ENCODE assay signal across 8 cellular contexts in the genomic region with DNA sequence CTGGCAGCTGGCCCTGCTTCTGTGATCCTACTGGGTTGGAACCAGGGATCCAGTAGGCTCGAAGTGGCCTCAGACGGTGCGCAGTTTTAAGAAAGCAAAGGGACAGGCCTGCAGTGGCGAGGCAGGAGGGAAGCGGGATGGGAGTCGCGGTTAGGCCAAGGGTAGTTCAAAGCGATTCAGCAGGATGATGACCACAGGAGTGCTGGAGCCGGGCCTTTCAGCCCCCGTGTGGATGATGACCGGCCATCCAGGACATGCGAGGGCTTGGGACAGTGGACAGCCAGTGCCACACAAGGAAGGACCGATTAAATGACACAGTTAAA. TPM values are rescaled to one million over a fixed set of nuclear protein-coding genes. Genes with fewer than 3 reads are reported as not detected.
DNase-seq lines count a peak whose midpoint lies in the region; ATAC-seq and TF ChIP-seq lines count a peak whose summit lies in the region.

No MANE protein-coding gene starts in this region.

- H3K4me3 ChIP-seq in neutrophil (ENCODE audit: low read depth in 1 of 2, low read length in 1 of 2), result peak overlapping the region; percentile 92 to 98

- H3K36me3 ChIP-seq in neutrophil, result no peaks in the 10 kb centered on the region

- H3K27ac ChIP-seq in neutrophil, result peak overlapping the region; percentile 88

- peaks cover 23% of the 10 kb centered on the region for H3K36me3 Mint-ChIP-seq in activated naive CD4-positive, alpha-beta T cell treated with anti-CD3 and anti-CD28 coated beads, Interleukin-2, amount 10 ng/mL, durations not matched to agents 7 days and 5 days
- peaks cover 9% of the 10 kb centered on the region for H3K36me3 Mint-ChIP-seq in activated CD4-positive, alpha-beta memory T cell treated with anti-CD3 and anti-CD28 coated beads, Interleukin-2, amount 10 ng/mL, durations not matched to agents 7 days and 5 days (ENCODE audit: low read depth)

- H3K9me3 ChIP-seq in neutrophil, result no peaks in the 10 kb centered on the region

- H3K4me1 Mint-ChIP-seq in activated naive CD4-positive, alpha-beta T cell treated with anti-CD3 and anti-CD28 coated beads, Interleukin-2, amount 10 ng/mL, durations not matched to agents 7 days and 5 days, result peaks cover 56% of the 10 kb centered on the region
- peaks cover 45% of the 10 kb centered on the region for H3K4me1 Mint-ChIP-seq in activated CD4-positive, alpha-beta memory T cell treated with anti-CD3 and anti-CD28 coated beads, Interleukin-2, amount 10 ng/mL, durations not matched to agents 7 days and 5 days

- no peak for TF ChIP-seq CTCF in neutrophil (IDR thresholded peaks at IDR 0.05)

- CTCF ChIA-PET in activated naive CD4-positive, alpha-beta T cell treated with anti-CD3 and anti-CD28 coated beads, Interleukin-2, amount 10 ng/mL, durations not matched to agents 7 days and 5 days (lab: Charles Lee), result interaction anchor here (1.0 to 6.1 kb wide), 5 partner anchors 17 to 933 kb away, joined by 3 to 84 read pairs (median 24); no protein-coding TSS in a partner anchor
- CTCF ChIA-PET in activated CD4-positive, alpha-beta memory T cell treated with anti-CD3 and anti-CD28 coated beads, Interleukin-2, amount 10 ng/mL, durations not matched to agents 7 days and 5 days (lab: Charles Lee), result interaction anchor here (1.9 to 9.1 kb wide), 7 partner anchors 18 to 913 kb away, joined by 9 to 131 read pairs (median 20); partner anchors contain the start of gene TRIM13

- ATAC-seq in HG03354 (IDR thresholded peaks at IDR 0.05; ENCODE audit: poor library complexity, severe bottlenecking, unreplicated experiment), result no peak

- H3K27ac Mint-ChIP-seq in activated naive CD4-positive, alpha-beta T cell treated with anti-CD3 and anti-CD28 coated beads, Interleukin-2, amount 10 ng/mL, durations not matched to agents 7 days and 5 days, result peak overlapping the region; percentile 99
- peak overlapping the region; percentile 89 for H3K27ac Mint-ChIP-seq in activated CD4-positive, alpha-beta memory T cell treated with anti-CD3 and anti-CD28 coated beads, Interleukin-2, amount 10 ng/mL, durations not matched to agents 7 days and 5 days

- peak overlapping the region; percentile 98 for H3K4me3 Mint-ChIP-seq in activated naive CD4-positive, alpha-beta T cell treated with anti-CD3 and anti-CD28 coated beads, Interleukin-2, amount 10 ng/mL, durations not matched to agents 7 days and 5 days
- H3K4me3 Mint-ChIP-seq in activated CD4-positive, alpha-beta memory T cell treated with anti-CD3 and anti-CD28 coated beads, Interleukin-2, amount 10 ng/mL, durations not matched to agents 7 days and 5 days, result peak overlapping the region; percentile 88

- no peak for DNase-seq in activated naive CD4-positive, alpha-beta T cell treated with anti-CD3 and anti-CD28 coated beads, Interleukin-2, amount 10 ng/mL, durations not matched to agents 7 days and 5 days
- no peak for DNase-seq in activated naive CD4-positive, alpha-beta T cell treated with anti-CD3 and anti-CD28 coated beads, Interleukin-2, amount 50 U/mL, for 16 hours
- DNase-seq in Kasumi-1 (lab: John Stamatoyannopoulos, UW) (peak; percentile 40 to 55), germinal center (ENCODE audit: low spot score) (peak; percentile 14), NAMALWA (ENCODE audit: low spot score) (no peak)
- DNase-seq in activated CD4-positive, alpha-beta memory T cell treated with anti-CD3 and anti-CD28 coated beads, Interleukin-2, amount 10 ng/mL, durations not matched to agents 7 days and 5 days, result no peak

- H3K27me3 ChIP-seq in neutrophil, result no peaks in the 10 kb centered on the region

- H3K9me3 Mint-ChIP-seq in activated naive CD4-positive, alpha-beta T cell treated with anti-CD3 and anti-CD28 coated beads, Interleukin-2, amount 10 ng/mL, durations not matched to agents 7 days and 5 days, result no peaks in the 10 kb centered on the region
- no peaks in the 10 kb centered on the region for H3K9me3 Mint-ChIP-seq in activated CD4-positive, alpha-beta memory T cell treated with anti-CD3 and anti-CD28 coated beads, Interleukin-2, amount 10 ng/mL, durations not matched to agents 7 days and 5 days

- H3K4me1 ChIP-seq in neutrophil (ENCODE audit: control insufficient read depth in 1 of 2, insufficient read depth in 1 of 2, low read depth in 1 of 2, low read length in 1 of 2), result peaks cover 41 to 48% of the 10 kb centered on the region in 2 experiments

- no peaks in the 10 kb centered on the region for H3K27me3 Mint-ChIP-seq in activated naive CD4-positive, alpha-beta T cell treated with anti-CD3 and anti-CD28 coated beads, Interleukin-2, amount 10 ng/mL, durations not matched to agents 7 days and 5 days
- no peaks in the 10 kb centered on the region for H3K27me3 Mint-ChIP-seq in activated CD4-positive, alpha-beta memory T cell treated with anti-CD3 and anti-CD28 coated beads, Interleukin-2, amount 10 ng/mL, durations not matched to agents 7 days and 5 days

- POLR2A ChIA-PET in activated CD4-positive, alpha-beta memory T cell treated with anti-CD3 and anti-CD28 coated beads, Interleukin-2, amount 10 ng/mL, durations not matched to agents 7 days and 5 days (lab: Charles Lee), result interaction anchor here (0.7 to 7.6 kb wide), 15 partner anchors 8 to 1466 kb away, joined by 3 to 247 read pairs (median 4); partner anchors contain the start of genes CAB39L, SETDB2 and TRIM13

RNA-seq across cellular contexts. Expression of gene RNASEH2B, which starts 0.9 kb away (rescaled TPM):
- 10 to 100 TPM; 87.4 to 90.5 TPM for total RNA-seq in activated CD4-positive, alpha-beta memory T cell treated with anti-CD3 and anti-CD28 coated beads, Interleukin-2, amount 10 ng/mL, durations not matched to agents 7 days and 5 days

Comparison
In these comparisons a context has a peak if more than half of its experiments do, and no peak if none do; other contexts are left out.
1. DNase-seq: peak in Kasumi-1 (2 of 2) and germinal center (single experiment); none in activated naive CD4-positive, alpha-beta T cell treated with anti-CD3 and anti-CD28 coated beads, Interleukin-2, amount 10 ng/mL, durations not matched to agents 7 days and 5 days (single experiment), activated naive CD4-positive, alpha-beta T cell treated with anti-CD3 and anti-CD28 coated beads, Interleukin-2, amount 50 U/mL, for 16 hours (single experiment), activated CD4-positive, alpha-beta memory T cell treated with anti-CD3 and anti-CD28 coated beads, Interleukin-2, amount 10 ng/mL, durations not matched to agents 7 days and 5 days (single experiment) and NAMALWA (single experiment).